ENCODE assay signal across 10 cellular contexts in the genomic region with DNA sequence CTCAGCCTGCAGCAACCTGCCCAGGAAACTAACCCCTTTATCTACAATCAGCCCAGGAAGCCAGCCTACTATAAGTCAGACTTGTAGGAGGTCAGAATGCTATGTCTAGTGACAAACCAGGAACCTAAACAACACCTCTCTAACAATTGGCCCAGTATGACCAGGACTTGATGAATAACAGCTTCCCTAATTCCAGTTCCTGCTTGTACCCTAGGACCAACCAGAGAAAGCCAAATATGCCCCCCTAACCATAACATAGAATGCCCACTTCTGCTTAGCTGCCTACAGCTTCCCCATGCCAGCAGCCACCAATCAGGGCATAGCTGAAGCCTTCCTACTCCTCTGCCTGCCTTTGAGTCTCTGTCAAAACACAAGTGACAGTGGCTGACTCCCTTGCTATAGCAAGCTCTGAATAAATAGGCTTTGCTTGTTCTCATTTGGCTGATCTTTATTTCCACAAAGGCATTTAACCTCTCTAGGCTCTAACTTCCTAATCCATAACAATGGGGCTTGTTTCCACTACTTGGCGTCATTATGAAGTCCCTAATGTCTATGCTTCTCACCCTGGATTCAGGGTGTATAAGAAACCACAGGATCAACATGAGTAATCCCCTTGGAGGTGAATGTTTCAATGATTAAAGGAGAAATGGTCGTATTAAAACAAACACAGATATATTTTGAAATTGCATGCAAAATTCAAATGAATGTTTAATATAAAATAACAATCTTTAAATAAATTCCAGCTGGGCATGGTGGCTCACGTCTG.
A peak's percentile ranks its signal among the peaks of the same experiment; 100 is the strongest.
DNase-seq lines count a peak whose midpoint lies in the region; ATAC-seq, FAIRE-seq and TF ChIP-seq lines count a peak whose summit lies in the region.
"Had no signal": no experiment of that assay in that cellular context is flagged by ENCODE, and none has a peak within 500 bp of the region (broad histone marks: within the 10 kb centered on the region; RNA-seq: fewer than 3 reads in every experiment).

No MANE protein-coding gene starts in this region.

- H3K27me3 ChIP-seq in right lobe of liver (no peaks in the 10 kb centered on the region), HepG2 (ENCODE audit: control insufficient read depth in 1 of 2, insufficient read depth in 2 of 2, low read length in 2 of 2) (no peaks in the 10 kb centered on the region), upper lobe of right lung (no peaks in the 10 kb centered on the region)
- H3K27me3 ChIP-seq in effector memory CD4-positive, alpha-beta T cell (replicated peaks; ENCODE audit: control insufficient read depth, insufficient read depth, low read length, poor library complexity, severe bottlenecking): no peaks in the 10 kb centered on the region
- H3K27me3 ChIP-seq: transverse colon had no signal

- in situ Hi-C loops in HepG2 (cut with HindIII; ENCODE audit: extremely low pct_ligation_motif_present, low pct_unique_long_range_greater_than_20kb): no loop called here

- DNase-seq in right lobe of liver (no peak), HepG2 (ENCODE audit: low spot score) (no peak), SKM-1 (lab: John Stamatoyannopoulos, UW; ENCODE audit: unreplicated experiment) (peak; percentile 2), left ventricle myocardium superior (no peak), upper lobe of right lung (no peak), foreskin melanocyte (no peak), HuH-7 (ENCODE audit: low spot score) (no peak)
- no peak for DNase-seq in effector memory CD4-positive, alpha-beta T cell
- DNase-seq: activated T-cell treated with anti-CD3 and anti-CD28 coated beads, Interleukin-2, amount 50 U/mL, for 24 hours; transverse colon had no signal

- H3K9me3 ChIP-seq in right lobe of liver (no peaks in the 10 kb centered on the region), HepG2 (ENCODE audit: low read length) (no peaks in the 10 kb centered on the region), upper lobe of right lung (no peaks in the 10 kb centered on the region)
- H3K9me3 ChIP-seq in effector memory CD4-positive, alpha-beta T cell (ENCODE audit: control insufficient read depth, low read length): no peaks in the 10 kb centered on the region
- H3K9me3 ChIP-seq: transverse colon had no signal

- TF ChIP-seq CTCF in right lobe of liver (IDR thresholded peaks at IDR 0.05) (no peak), HepG2 (CRISPR knock-in tag; IDR thresholded peaks at IDR 0.05) (no peak), upper lobe of right lung (IDR thresholded peaks at IDR 0.05) (no peak)

- H3K4me1 ChIP-seq in right lobe of liver (no peaks in the 10 kb centered on the region), HepG2 (ENCODE audit: insufficient read depth, low read length) (peaks cover 7% of the 10 kb centered on the region), upper lobe of right lung (no peaks in the 10 kb centered on the region)
- no peaks in the 10 kb centered on the region for H3K4me1 ChIP-seq in effector memory CD4-positive, alpha-beta T cell (ENCODE audit: control insufficient read depth, insufficient read depth, low read length, poor library complexity, severe bottlenecking)
- H3K4me1 ChIP-seq: transverse colon had no signal

- CTCF ChIA-PET in HepG2 (lab: Yijun Ruan, JAX; ENCODE audit: low intra/inter-chr PET ratio, low total read pairs): no interaction called here

- no peak overlapping the region for H2AFZ ChIP-seq in HepG2 (ENCODE audit: low read length)

- no peak overlapping the region for H3K9ac ChIP-seq in HepG2 (ENCODE audit: insufficient read depth, low read depth, low read length)

- H4K20me1 ChIP-seq in HepG2 (ENCODE audit: insufficient read depth, low read length): no peaks in the 10 kb centered on the region

- H3K27ac ChIP-seq in right lobe of liver (no peak overlapping the region), HepG2 (ENCODE audit: extremely low read length, insufficient read depth, low read length) (no peak overlapping the region), upper lobe of right lung (no peak overlapping the region)
- H3K27ac ChIP-seq in effector memory CD4-positive, alpha-beta T cell (ENCODE audit: insufficient read depth, low read length, poor library complexity, severe bottlenecking): no peak overlapping the region
- H3K27ac ChIP-seq: transverse colon had no signal

- H3K4me2 ChIP-seq in HepG2 (ENCODE audit: low read depth, low read length): no peak overlapping the region

- peak; percentile 34 to 62 (median 56) for ATAC-seq in right lobe of liver
- no peak for ATAC-seq in HepG2
- peak; percentile 73 for ATAC-seq in left ventricle myocardium superior
- peak; percentile 93 for ATAC-seq in upper lobe of right lung

- FAIRE-seq in HepG2 (lab: Jason Lieb, UNC): no peak

- TF ChIP-seq EP300 in HepG2 (IDR thresholded peaks at IDR 0.05; ENCODE audit: low read depth in 2 of 2, low read length in 2 of 2) (no peak), HepG2 (CRISPR knock-in tag; IDR thresholded peaks at IDR 0.05; ENCODE audit: borderline replicate concordance) (no peak)

- H3K36me3 ChIP-seq in right lobe of liver (peaks cover 0 to 1% (median 0%) of the 10 kb centered on the region in 4 donors), HepG2 (replicated peaks in 1 of 2; ENCODE audit: control insufficient read depth in 1 of 2, insufficient read depth in 2 of 2, low read length in 2 of 2) (peaks cover 0 to 2% of the 10 kb centered on the region in 2 experiments; a peak in 1 of 5 replicates), upper lobe of right lung (peaks cover 4% of the 10 kb centered on the region)
- H3K36me3 ChIP-seq in effector memory CD4-positive, alpha-beta T cell (ENCODE audit: control insufficient read depth, insufficient read depth, low read length): no peaks in the 10 kb centered on the region
- H3K36me3 ChIP-seq: transverse colon had no signal

- H3K79me2 ChIP-seq in HepG2 (ENCODE audit: insufficient read depth, low read length): no peaks in the 10 kb centered on the region

- no peak for TF ChIP-seq RAD21 in HepG2 (CRISPR knock-in tag; IDR thresholded peaks at IDR 0.05)

- no peak for TF ChIP-seq POLR2A in right lobe of liver (IDR thresholded peaks at IDR 0.05)
- no peak for TF ChIP-seq POLR2A in HepG2 (IDR thresholded peaks at IDR 0.05; ENCODE audit: insufficient read depth in 1 of 2, low read depth in 2 of 2, low read length in 2 of 2)

- intact Hi-C loops in right lobe of liver (cut with DNase I) (no loop called here), HepG2 (cut with micrococcal nuclease; ENCODE audit: unreplicated experiment) (no loop called here), left ventricle myocardium superior (cut with micrococcal nuclease) (no loop called here), upper lobe of right lung (cut with DNase I) (no loop called here)

- POLR2A ChIA-PET in HepG2 (lab: Yijun Ruan, JAX): no interaction called here

- H3K4me3 ChIP-seq in right lobe of liver (no peak overlapping the region), HepG2 (replicated peaks in 1 of 3; ENCODE audit: insufficient read depth in 1 of 3, low read depth in 2 of 3, low read length in 3 of 3) (no peak overlapping the region), upper lobe of right lung (no peak overlapping the region)
- no peak overlapping the region for H3K4me3 ChIP-seq in effector memory CD4-positive, alpha-beta T cell (ENCODE audit: insufficient read depth, low read depth, low read length, poor library complexity, severe bottlenecking)
- H3K4me3 ChIP-seq: transverse colon had no signal

- no TSS peak for BruUV-seq in HepG2 (replicated peaks; lab: Mats Ljungman, UMichigan)

- 77% methylated on average over 3 of the region's 3 CpGs for WGBS in right lobe of liver (ENCODE audit: insufficient coverage, low coverage, low lambda C conversion rate, missing lambda C conversion rate)
- WGBS in HepG2 (ENCODE audit: low lambda C conversion rate): 87% methylated on average over 3 of the region's 3 CpGs

TF ChIP-seq in HepG2, 621 proteins besides CTCF, POLR2A, EP300 and RAD21:
- TF ChIP-seq TCF7 (IDR thresholded peaks at IDR 0.05; ENCODE audit: low read depth) (no peak), CENPT (CRISPR knock-in tag; IDR thresholded peaks at IDR 0.05; ENCODE audit: low read depth) (no peak), GFI1 (CRISPR knock-in tag; IDR thresholded peaks at IDR 0.05; ENCODE audit: borderline replicate concordance) (no peak), SPEN (CRISPR knock-in tag; IDR thresholded peaks at IDR 0.05; ENCODE audit: low read depth) (no peak), ZNF251 (CRISPR knock-in tag; IDR thresholded peaks at IDR 0.05) (no peak), ZFAT (CRISPR knock-in tag; conservative IDR thresholded peaks at IDR 0.05) (no peak), NPAS2 (CRISPR knock-in tag; IDR thresholded peaks at IDR 0.05; ENCODE audit: borderline replicate concordance) (no peak), NFE2L1 (CRISPR knock-in tag; IDR thresholded peaks at IDR 0.05; ENCODE audit: borderline replicate concordance) (no peak), ZNF777 (CRISPR knock-in tag; IDR thresholded peaks at IDR 0.05) (no peak), NFE2 (CRISPR knock-in tag; IDR thresholded peaks at IDR 0.05) (no peak), CCDC6 (CRISPR knock-in tag; IDR thresholded peaks at IDR 0.05) (no peak), LCORL (IDR thresholded peaks at IDR 0.05) (no peak), LCORL (CRISPR knock-in tag; IDR thresholded peaks at IDR 0.05) (no peak), ZFX (CRISPR knock-in tag; IDR thresholded peaks at IDR 0.05; ENCODE audit: low read depth) (no peak), KLF15 (CRISPR knock-in tag; IDR thresholded peaks at IDR 0.05; ENCODE audit: borderline replicate concordance) (no peak)
- TF ChIP-seq, protein P1, sequence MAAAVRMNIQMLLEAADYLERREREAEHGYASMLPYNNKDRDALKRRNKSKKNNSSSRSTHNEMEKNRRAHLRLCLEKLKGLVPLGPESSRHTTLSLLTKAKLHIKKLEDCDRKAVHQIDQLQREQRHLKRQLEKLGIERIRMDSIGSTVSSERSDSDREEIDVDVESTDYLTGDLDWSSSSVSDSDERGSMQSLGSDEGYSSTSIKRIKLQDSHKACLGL (CRISPR knock-in tag; IDR thresholded peaks at IDR 0.05): no peak
